In the genomic region with DNA sequence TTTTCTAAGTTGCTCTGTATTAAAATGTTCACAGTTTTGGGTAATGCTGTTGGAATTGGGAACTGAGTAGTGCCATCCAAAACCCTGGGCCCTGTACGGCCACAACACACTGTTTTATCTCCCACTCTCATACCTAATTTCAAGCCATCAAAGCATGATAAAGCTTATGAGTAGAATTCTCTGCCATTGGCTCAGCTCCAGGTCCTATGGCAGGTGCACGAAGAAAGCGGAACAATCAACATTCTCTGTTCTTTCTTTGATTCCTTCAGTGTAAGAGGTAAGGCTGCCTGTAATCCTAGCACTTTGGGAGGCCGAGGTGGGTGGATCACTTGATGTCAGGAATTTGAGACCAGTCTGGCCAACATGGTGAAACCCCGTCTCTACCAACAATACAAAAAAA, we compare ENCODE assay signal across 20 cellular contexts.
"Had no signal": no experiment of that assay in that cellular context is flagged by ENCODE, and none has a peak within 500 bp of the region (broad histone marks: within the 10 kb centered on the region; RNA-seq: fewer than 3 reads in every experiment).

No MANE protein-coding gene starts in this region.

- H3K27me3 ChIP-seq: gastrocnemius medialis, ovary, sigmoid colon, stomach, thyroid gland had no signal

- H3K27ac ChIP-seq: epithelial cell of prostate, gastrocnemius medialis, ovary, psoas muscle, stomach, thyroid gland had no signal

- DNase-seq: effector CD8-positive, alpha-beta T cell; endodermal cell; foreskin fibroblast; gastrocnemius medialis; head of caudate nucleus; kidney; natural killer cell; occipital lobe; ovary; posterior cingulate gyrus; psoas muscle; right cardiac atrium; sigmoid colon; stimulated activated CD4-positive, alpha-beta T cell treated with anti-CD3 and anti-CD28 coated beads, Interleukin-2, amount 100 ng/mL, for 24 hours; stimulated activated CD4-positive, alpha-beta T cell treated with anti-CD3 and anti-CD28 coated beads, Interleukin-4, amount 100 ng/mL, for 24 hours; stimulated activated naive CD4-positive, alpha-beta T cell treated with Interleukin-2 at 50 U/mL for 16 hours; stomach; thyroid gland had no signal

- H3K4me3 ChIP-seq: gastrocnemius medialis, lung, ovary, psoas muscle, sigmoid colon, stomach, thyroid gland had no signal

- H3K4me1 ChIP-seq: gastrocnemius medialis, psoas muscle, stomach, thyroid gland had no signal

- H3K9me3 ChIP-seq: gastrocnemius medialis, ovary, psoas muscle, sigmoid colon, stomach, thyroid gland had no signal

- H3K36me3 ChIP-seq: gastrocnemius medialis, ovary, sigmoid colon, stomach, thyroid gland had no signal
